Comparison of ENCODE assay signal across 17 cellular contexts in the genomic region with DNA sequence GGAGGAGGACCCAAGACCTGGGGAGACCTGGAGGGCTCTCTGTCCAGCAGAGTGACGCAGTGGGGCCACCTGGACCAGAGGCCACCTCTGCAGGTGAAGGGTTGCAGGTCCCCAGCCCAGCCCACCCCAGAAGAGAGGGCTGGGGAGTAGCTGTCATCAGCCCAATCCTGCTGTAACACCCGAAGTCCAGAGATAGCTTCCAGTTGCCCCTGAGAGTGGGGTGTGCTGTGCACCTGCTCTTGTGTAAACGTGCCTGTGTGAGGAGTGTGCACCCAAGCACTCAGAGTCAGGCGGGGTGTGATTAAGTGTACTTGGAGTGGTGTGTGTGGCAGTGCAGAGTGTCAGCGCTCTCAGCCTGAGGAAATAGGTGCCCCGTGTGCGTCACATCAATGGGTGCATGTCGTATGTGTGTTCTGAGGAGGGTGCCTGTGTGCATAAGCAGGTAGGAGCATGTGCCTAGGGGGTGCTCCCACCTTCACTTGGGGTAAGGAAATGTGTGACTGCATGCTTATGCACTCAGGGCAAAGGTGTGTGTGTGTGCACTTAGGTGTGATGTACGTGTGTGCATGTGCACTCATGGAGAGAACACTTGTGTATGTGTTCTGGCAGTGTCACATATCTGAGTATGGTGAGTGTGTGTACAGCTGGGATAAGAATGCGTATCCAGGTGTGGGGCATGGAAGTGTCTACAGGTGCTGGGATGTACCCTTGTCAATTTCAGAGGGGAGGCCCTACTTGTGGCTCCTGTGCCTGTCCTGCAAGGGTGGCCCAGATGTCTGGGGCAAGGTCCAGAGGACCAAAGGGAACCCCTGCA. TPM values are rescaled to one million over a fixed set of nuclear protein-coding genes. Genes with fewer than 3 reads are reported as not detected.
DNase-seq lines count a peak whose midpoint lies in the region; ATAC-seq, FAIRE-seq and TF ChIP-seq lines count a peak whose summit lies in the region.
"Had no signal": no experiment of that assay in that cellular context is flagged by ENCODE, and none has a peak within 500 bp of the region (broad histone marks: within the 10 kb centered on the region; RNA-seq: fewer than 3 reads in every experiment).

No MANE protein-coding gene starts in this region.

- no peak overlapping the region for H3K4ac ChIP-seq in H1 (replicated peaks; ENCODE audit: insufficient read length, low read depth, low read length)

- H3K56ac ChIP-seq in H1 (replicated peaks; ENCODE audit: insufficient read length, low read depth, low read length): no peak overlapping the region

- no peak overlapping the region for H4K5ac ChIP-seq in H1 (ENCODE audit: insufficient read length, low read depth, low read length)

- H2BK15ac ChIP-seq in H1 (ENCODE audit: low read length): no peak overlapping the region

- no peaks in the 10 kb centered on the region for H3K36me3 ChIP-seq in H1 (ENCODE audit: control insufficient read depth in 2 of 4, insufficient read depth in 4 of 4, low read length in 3 of 4)
- H3K36me3 ChIP-seq: SJCRH30, thoracic aorta had no signal

- peak overlapping the region; percentile 98 for H2AK5ac ChIP-seq in H1 (ENCODE audit: low read depth, low read length)

- no peak for TF ChIP-seq CTCF in H1 (IDR thresholded peaks at IDR 0.05; ENCODE audit: control extremely low read depth in 1 of 3, insufficient read depth in 1 of 3, low read depth in 1 of 3, low read length in 3 of 3)

- peaks cover 0 to 1% of the 10 kb centered on the region in 2 experiments for H4K20me1 ChIP-seq in H1 (replicated peaks in 1 of 2; ENCODE audit: control insufficient read depth in 1 of 2, insufficient read depth in 2 of 2, low read length in 2 of 2)

- no peak overlapping the region for H4K8ac ChIP-seq in H1 (ENCODE audit: extremely low read depth, insufficient read depth, low read length)

- peak overlapping the region; percentile 76 for H4K91ac ChIP-seq in H1 (replicated peaks; ENCODE audit: insufficient read length, low read length)

- H3K4me3 ChIP-seq in H1 (ENCODE audit: extremely low read depth in 1 of 4, insufficient read depth in 2 of 4, low read depth in 3 of 4, low read length in 4 of 4): no peak overlapping the region
- H3K4me3 ChIP-seq: SJCRH30, thoracic aorta had no signal

- no peak overlapping the region for H3K9ac ChIP-seq in H1 (replicated peaks in 1 of 4; ENCODE audit: extremely low read depth in 1 of 4, low read depth in 3 of 4, low read length in 3 of 4)

- no peak for TF ChIP-seq RAD21 in H1 (IDR thresholded peaks at IDR 0.05 in 1 of 2, conservative IDR thresholded peaks at IDR 0.05 in 1 of 2; ENCODE audit: low read depth in 2 of 2, low read length in 2 of 2)

- no peak for FAIRE-seq in H1 (lab: Jason Lieb, UNC)

- CTCF ChIA-PET in H1 (lab: Charles Lee; ENCODE audit: partially characterized antibody): interaction anchor here (1.0 to 22.0 kb wide), 12 partner anchors 3 to 146 kb away, joined by 3 to 513 read pairs (median 4); a partner anchor contains a TSS

- peak; percentile 32 for DNase-seq in DMS153 (lab: John Stamatoyannopoulos, UW)
- DNase-seq in DMS153 treated with DMSO at 0.1 percent for 48 hours (lab: John Stamatoyannopoulos, UW; ENCODE audit: unreplicated experiment): no peak
- DNase-seq in NCI-H2029 (lab: John Stamatoyannopoulos, UW): peak; percentile 33
- DNase-seq in H1 (ENCODE audit: low read depth in 1 of 2, low spot score in 2 of 2): peak in 1 of 2 experiments; percentile 48
- peak; percentile 28 for DNase-seq in retina
- no peak for DNase-seq in NCI-H526 (lab: John Stamatoyannopoulos, UW)
- no peak for DNase-seq in NOMO-1 treated with dmso at 0.1 percent for 144 hours (lab: John Stamatoyannopoulos, UW; ENCODE audit: unreplicated experiment)
- DNase-seq: activated CD4-positive, alpha-beta T cell treated with anti-CD3 and anti-CD28 coated beads for 1 hour; activated T-cell treated with anti-CD3 and anti-CD28 coated beads for 4 hours; dermis blood vessel endothelial cell; mammary epithelial cell had no signal

- no peak overlapping the region; the same call in 1 of the 2 replicates for H2BK5ac ChIP-seq in H1 (ENCODE audit: low read depth, low read length)

- no peaks in the 10 kb centered on the region for H3K9me3 ChIP-seq in H1 (ENCODE audit: insufficient read depth in 2 of 2, low read depth in 1 of 2, low read length in 1 of 2)
- H3K9me3 ChIP-seq: SJCRH30, thoracic aorta had no signal

- POLR2A ChIA-PET in H1 (lab: Charles Lee; ENCODE audit: partially characterized antibody): no interaction called here

- no peak overlapping the region for H3K23ac ChIP-seq in H1 (ENCODE audit: insufficient read length)

- ATAC-seq in GM19395 (IDR thresholded peaks at IDR 0.05; ENCODE audit: unreplicated experiment): no peak
- ATAC-seq: naive thymus-derived CD8-positive, alpha-beta T cell had no signal

- no peak overlapping the region for H3K27ac ChIP-seq in H1 (ENCODE audit: low read depth, low read length)
- H3K27ac ChIP-seq: 22Rv1, thoracic aorta had no signal

- peak overlapping the region; percentile 77 for H2BK12ac ChIP-seq in H1 (ENCODE audit: low read depth, low read length)

- no peak overlapping the region for H2BK120ac ChIP-seq in H1 (replicated peaks; ENCODE audit: low read depth, low read length)

- H3K4me2 ChIP-seq in H1 (ENCODE audit: insufficient read depth in 1 of 2, low read depth in 2 of 2, low read length in 2 of 2): no peak overlapping the region; a peak in 1 of 4 replicates

- no peaks in the 10 kb centered on the region for H3K79me2 ChIP-seq in H1 (ENCODE audit: control insufficient read depth in 1 of 2, insufficient read depth in 2 of 2, low read length in 2 of 2)

- peaks cover 3% of the 10 kb centered on the region; the same call in 1 of the 2 replicates for H3K23me2 ChIP-seq in H1 (ENCODE audit: low read depth, low read length)

- no peak overlapping the region for H3K14ac ChIP-seq in H1 (ENCODE audit: insufficient read length)

- H3K4me1 ChIP-seq in H1 (replicated peaks in 1 of 4; ENCODE audit: control insufficient read depth in 3 of 4, insufficient read depth in 4 of 4, low read length in 3 of 4): peaks cover 7 to 41% (median 27%) of the 10 kb centered on the region in 4 experiments

- no peaks in the 10 kb centered on the region for H3K79me1 ChIP-seq in H1 (ENCODE audit: low read depth, low read length)

- H3K27me3 ChIP-seq in H1 (replicated peaks in 1 of 4; ENCODE audit: control insufficient read depth in 3 of 4, extremely low read depth in 1 of 4, insufficient read depth in 3 of 4, low read length in 3 of 4): peaks cover 3 to 38% (median 28%) of the 10 kb centered on the region in 4 experiments
- H3K27me3 ChIP-seq: SJCRH30 had no signal

- no peak overlapping the region; the same call in 1 of the 2 replicates for H3K18ac ChIP-seq in H1 (ENCODE audit: extremely low read depth, low read length)

- H2BK20ac ChIP-seq in H1 (ENCODE audit: low read length): peak overlapping the region; percentile 48; the same call in 1 of the 2 replicates

- no peak for TF ChIP-seq EP300 in H1 (IDR thresholded peaks at IDR 0.05; ENCODE audit: borderline replicate concordance in 1 of 2, low read depth in 2 of 2, low read length in 2 of 2)

- TF ChIP-seq POLR2A in H1 (IDR thresholded peaks at IDR 0.05; ENCODE audit: control extremely low read depth in 1 of 2, low read depth in 2 of 2, low read length in 2 of 2): no peak

- WGBS in H1 (ENCODE audit: extremely low coverage in 1 of 2, insufficient coverage in 1 of 2, insufficient read length in 1 of 2, insufficient replicate concordance in 2 of 2, low coverage in 1 of 2, low lambda C conversion rate in 2 of 2, missing lambda C conversion rate in 1 of 2), 2 experiments: 82% methylated on average over 8 of the region's 10 CpGs; no CpG with 5 or more reads in 1 of the 2 experiments

- no peak overlapping the region for H2AFZ ChIP-seq in H1 (ENCODE audit: low read length)

RNA-seq across cellular contexts. Expression of a gene that starts 0.7 kb away (rescaled TPM):
- total RNA-seq in H1 (2021; fragmentation: NEBNext Ultra II Directional; extraction: Animal tissue kit (Norgen Biotek cat#: 25700)): not detected in 2 replicates
- polyA plus RNA-seq in H1 (2011; rRNA removed): 0.17 TPM in 1 of 2 replicates, not detected in the other
- polyA plus RNA-seq in H1 (2011; cell fraction: cytosol; rRNA removed): not detected
- 0.31 TPM for polyA plus RNA-seq in H1 (2011; cell fraction: nucleus; rRNA removed)
- polyA plus RNA-seq in H1 (2012, experiment 1 of 2): 0.18 to 0.19 TPM in 2 of 4 replicates, not detected in the others
- polyA plus RNA-seq in H1 (2012, experiment 2 of 2): not detected
- 0.04 TPM for polyA plus RNA-seq in H1 (2013, experiment 1 of 2)
- polyA plus RNA-seq in H1 (2013, experiment 2 of 2): not detected
- not detected in 2 replicates for polyA minus RNA-seq in H1 (2011; rRNA and poly(A)+ RNA removed)
- not detected for polyA minus RNA-seq in H1 (2011; cell fraction: cytosol; rRNA and poly(A)+ RNA removed)
- not detected for polyA minus RNA-seq in H1 (2011; cell fraction: nucleus; rRNA and poly(A)+ RNA removed)
- total RNA-seq: dermis blood vessel endothelial cell; glomerular endothelial cell; naive thymus-derived CD8-positive, alpha-beta T cell had no signal
- polyA plus RNA-seq: naive thymus-derived CD8-positive, alpha-beta T cell had no signal

RNA-seq across cellular contexts. Expression of a gene that starts 36.0 kb away (rescaled TPM):
- total RNA-seq in H1 (2021; fragmentation: NEBNext Ultra II Directional; extraction: Animal tissue kit (Norgen Biotek cat#: 25700)): not detected in 2 replicates
- not detected in 2 replicates for polyA plus RNA-seq in H1 (2011; rRNA removed)
- polyA plus RNA-seq in H1 (2011; cell fraction: cytosol; rRNA removed): 0.04 TPM
- polyA plus RNA-seq in H1 (2011; cell fraction: nucleus; rRNA removed): 0.14 TPM
- not detected in 4 replicates for polyA plus RNA-seq in H1 (2012, experiment 1 of 2)
- polyA plus RNA-seq in H1 (2012, experiment 2 of 2): not detected
- not detected for polyA plus RNA-seq in H1 (2013, experiment 1 of 2)
- polyA plus RNA-seq in H1 (2013, experiment 2 of 2): not detected
- polyA minus RNA-seq in H1 (2011; rRNA and poly(A)+ RNA removed): not detected in 2 replicates
- not detected for polyA minus RNA-seq in H1 (2011; cell fraction: cytosol; rRNA and poly(A)+ RNA removed)
- not detected for polyA minus RNA-seq in H1 (2011; cell fraction: nucleus; rRNA and poly(A)+ RNA removed)
- total RNA-seq: naive thymus-derived CD8-positive, alpha-beta T cell had no signal
- polyA plus RNA-seq: mammary epithelial cell; naive thymus-derived CD8-positive, alpha-beta T cell had no signal

RNA-seq across cellular contexts. Expression of a gene that starts 42.1 kb away (rescaled TPM):
- 0.39 and 0.55 TPM in 2 replicates for total RNA-seq in H1 (2021; fragmentation: NEBNext Ultra II Directional; extraction: Animal tissue kit (Norgen Biotek cat#: 25700))
- 0.53 and 0.70 TPM in 2 replicates for polyA plus RNA-seq in H1 (2011; rRNA removed)
- polyA plus RNA-seq in H1 (2011; cell fraction: cytosol; rRNA removed): 0.27 TPM
- 0.64 TPM for polyA plus RNA-seq in H1 (2011; cell fraction: nucleus; rRNA removed)
- polyA plus RNA-seq in H1 (2012, experiment 1 of 2): 0.49 to 0.90 TPM (median 0.61 TPM) in 4 replicates
- polyA plus RNA-seq in H1 (2012, experiment 2 of 2): 0.39 TPM
- polyA plus RNA-seq in H1 (2013, experiment 1 of 2): 0.77 TPM
- polyA plus RNA-seq in H1 (2013, experiment 2 of 2): 0.75 TPM
- 0.47 and 0.61 TPM in 2 replicates for polyA minus RNA-seq in H1 (2011; rRNA and poly(A)+ RNA removed)
- polyA minus RNA-seq in H1 (2011; cell fraction: cytosol; rRNA and poly(A)+ RNA removed): not detected
- polyA minus RNA-seq in H1 (2011; cell fraction: nucleus; rRNA and poly(A)+ RNA removed): 2.1 TPM
- polyA plus RNA-seq: naive thymus-derived CD8-positive, alpha-beta T cell had no signal

RNA-seq across cellular contexts. Expression of a gene that starts 58.3 kb away (rescaled TPM):
- total RNA-seq in H1 (2021; fragmentation: NEBNext Ultra II Directional; extraction: Animal tissue kit (Norgen Biotek cat#: 25700)): 24.3 and 25.2 TPM in 2 replicates
- 30.1 and 31.2 TPM in 2 replicates for polyA plus RNA-seq in H1 (2011; rRNA removed)
- 20.9 TPM for polyA plus RNA-seq in H1 (2011; cell fraction: cytosol; rRNA removed)
- 45.3 TPM for polyA plus RNA-seq in H1 (2011; cell fraction: nucleus; rRNA removed)
- 15.6 to 18.4 TPM (median 17.5 TPM) in 4 replicates for polyA plus RNA-seq in H1 (2012, experiment 1 of 2)
- polyA plus RNA-seq in H1 (2012, experiment 2 of 2): 16.0 TPM
- polyA plus RNA-seq in H1 (2013, experiment 1 of 2): 27.3 TPM
- 37.1 TPM for polyA plus RNA-seq in H1 (2013, experiment 2 of 2)
- polyA minus RNA-seq in H1 (2011; rRNA and poly(A)+ RNA removed): 32.0 and 32.9 TPM in 2 replicates
- 11.2 TPM for polyA minus RNA-seq in H1 (2011; cell fraction: cytosol; rRNA and poly(A)+ RNA removed)
- polyA minus RNA-seq in H1 (2011; cell fraction: nucleus; rRNA and poly(A)+ RNA removed): 17.3 TPM

Comparison
In these comparisons a context has a peak if more than half of its experiments do, and no peak if none do; other contexts are left out.
1. DNase-seq: peak in DMS153 (single experiment), NCI-H2029 (single experiment) and retina (single experiment); none in DMS153 treated with DMSO at 0.1 percent for 48 hours (single experiment), NCI-H526 (0 of 2) and NOMO-1 treated with dmso at 0.1 percent for 144 hours (single experiment).